Comparison of ENCODE assay signal across 19 cellular contexts in genomic region chr7:148276291-148277041, GRCh38.
DNase-seq lines count a peak whose midpoint lies in the region; ATAC-seq and TF ChIP-seq lines count a peak whose summit lies in the region.
"Had no signal": no experiment of that assay in that cellular context is flagged by ENCODE, and none has a peak within 500 bp of the region (broad histone marks: within the 10 kb centered on the region; RNA-seq: fewer than 3 reads in every experiment).

No MANE protein-coding gene starts in this region.

- H3K27me3 Mint-ChIP-seq in activated B cell treated with CpG ODN at 0.5 μM for 24 hours, result no peaks in the 10 kb centered on the region
- no peaks in the 10 kb centered on the region for H3K27me3 Mint-ChIP-seq in activated CD4-positive, alpha-beta T cell treated with anti-CD3 and anti-CD28 coated beads, Interleukin-2, amount 10 ng/mL, durations not matched to agents 24 days and 14 days

- no peak overlapping the region for H4K91ac ChIP-seq in neuronal stem cell (ENCODE audit: low read depth, low read length, poor library complexity)

- H3K18ac ChIP-seq in neuronal stem cell (ENCODE audit: low read length), result peak overlapping the region; percentile 22

- H2BK5ac ChIP-seq in neuronal stem cell (ENCODE audit: low read length), result no peak overlapping the region

- no peaks in the 10 kb centered on the region for H3K36me3 ChIP-seq in BLaER1 treated with 17β-estradiol and CSF1 and Interleukin-3, amounts not matched to agents 10 nM and 100 nM
- no peaks in the 10 kb centered on the region for H3K36me3 ChIP-seq in neuronal stem cell (replicated peaks in 1 of 2; ENCODE audit: control insufficient read depth in 2 of 2, insufficient read depth in 2 of 2, low read length in 2 of 2)
- H3K36me3 ChIP-seq: brain microvascular endothelial cell, HAP-1, sigmoid colon had no signal

- peaks cover 30% of the 10 kb centered on the region for H3K4me1 Mint-ChIP-seq in activated B cell treated with CpG ODN at 0.5 μM for 24 hours
- no peaks in the 10 kb centered on the region for H3K4me1 Mint-ChIP-seq in activated CD4-positive, alpha-beta T cell treated with anti-CD3 and anti-CD28 coated beads, Interleukin-2, amount 10 ng/mL, durations not matched to agents 24 days and 14 days

- no peak overlapping the region for H3K27ac Mint-ChIP-seq in activated B cell treated with CpG ODN at 0.5 μM for 24 hours
- no peak overlapping the region for H3K27ac Mint-ChIP-seq in activated CD4-positive, alpha-beta T cell treated with anti-CD3 and anti-CD28 coated beads, Interleukin-2, amount 10 ng/mL, durations not matched to agents 24 days and 14 days
- H3K27ac Mint-ChIP-seq: CD8-positive, alpha-beta T cell; natural killer cell treated with Interleukin-12 subunit alpha and Interleukin-12 subunit beta and Interleukin-15 and Interleukin-18, amount 100 ng/mL, for 72 hours had no signal

- no peak overlapping the region for H3K9ac ChIP-seq in BLaER1 treated with 17β-estradiol and CSF1 and Interleukin-3, amounts not matched to agents 10 nM and 100 nM
- H3K9ac ChIP-seq in neuronal stem cell (ENCODE audit: low read depth, low read length, poor library complexity), result no peak overlapping the region

- no peak overlapping the region for H2BK120ac ChIP-seq in neuronal stem cell (ENCODE audit: low read depth, low read length)

- CTCF ChIA-PET in activated B cell treated with CpG ODN at 0.5 μM for 24 hours (lab: Charles Lee), result interaction anchor here (0.8 to 1.6 kb wide), 3 partner anchors 11 to 206 kb away, joined by 3 to 7 read pairs (median 4); no protein-coding TSS in a partner anchor

- no peaks in the 10 kb centered on the region for H3K9me3 ChIP-seq in BLaER1 treated with 17β-estradiol and CSF1 and Interleukin-3, amounts not matched to agents 10 nM and 100 nM (replicated peaks in 1 of 11)
- H3K9me3 ChIP-seq in neuronal stem cell (replicated peaks in 1 of 2; ENCODE audit: control insufficient read depth in 2 of 2, insufficient read depth in 1 of 2, low read depth in 1 of 2, low read length in 2 of 2), result peaks cover 0 to 5% of the 10 kb centered on the region in 2 donors
- H3K9me3 ChIP-seq: HAP-1, sigmoid colon had no signal

- H4K8ac ChIP-seq in neuronal stem cell (ENCODE audit: low read depth, low read length), result no peak overlapping the region

- H4K20me1 ChIP-seq in BLaER1 treated with 17β-estradiol and CSF1 and Interleukin-3, amounts not matched to agents 10 nM and 100 nM, result no peaks in the 10 kb centered on the region

- ATAC-seq in HG02884 (IDR thresholded peaks at IDR 0.05; ENCODE audit: unreplicated experiment), result peak; percentile 75
- peak; percentile 52 for ATAC-seq in activated B cell treated with CpG ODN at 0.5 μM for 24 hours (ENCODE audit: low read depth)
- ATAC-seq: CD8-positive, alpha-beta T cell; K562; natural killer cell treated with Interleukin-12 subunit alpha and Interleukin-12 subunit beta and Interleukin-15 and Interleukin-18, amount 100 ng/mL, for 72 hours had no signal

- peak overlapping the region; percentile 2 for H2AFZ ChIP-seq in neuronal stem cell (ENCODE audit: low read length)

- no peak overlapping the region for H2AK5ac ChIP-seq in neuronal stem cell (ENCODE audit: low read depth, low read length)

- no peaks in the 10 kb centered on the region for H3K27me3 ChIP-seq in BLaER1 treated with 17β-estradiol and CSF1 and Interleukin-3, amounts not matched to agents 10 nM and 100 nM
- H3K27me3 ChIP-seq in neuronal stem cell (ENCODE audit: control insufficient read depth in 3 of 3, insufficient read depth in 3 of 3, low read depth in 1 of 3, low read length in 3 of 3), result no peaks in the 10 kb centered on the region
- H3K27me3 ChIP-seq: brain microvascular endothelial cell, sigmoid colon had no signal

- WGBS in neuronal stem cell (ENCODE audit: extremely low coverage in 2 of 2, insufficient read length in 2 of 2, insufficient replicate concordance in 1 of 2), 2 donors, result no CpG with 5 or more reads among the region's 11 CpGs

- H2BK12ac ChIP-seq in neuronal stem cell (ENCODE audit: low read length), result no peak overlapping the region

- H2BK15ac ChIP-seq in neuronal stem cell (ENCODE audit: low read length), result peak overlapping the region; percentile 75

- DNase-seq in activated B cell treated with CpG ODN at 0.5 μM for 24 hours, result no peak
- DNase-seq in neuronal stem cell (ENCODE audit: low spot score), result no peak
- no peak for DNase-seq in activated naive CD4-positive, alpha-beta T cell treated with anti-CD3 and anti-CD28 coated beads, Interleukin-2, amount 50 U/mL, for 16 hours
- DNase-seq in activated CD4-positive, alpha-beta T cell treated with anti-CD3 and anti-CD28 coated beads, Interleukin-2, amount 10 ng/mL, durations not matched to agents 24 days and 14 days, result no peak
- no peak for DNase-seq in SHP77 treated with DMSO at 0.1 percent for 48 hours (lab: John Stamatoyannopoulos, UW)
- DNase-seq: activated CD4-positive, alpha-beta T cell treated with anti-CD3 and anti-CD28 coated beads, Interleukin-2, amount 50 U/mL, for 48 hours; activated CD8-positive, alpha-beta memory T cell treated with anti-CD3 and anti-CD28 coated beads, Interleukin-2, amount 50 U/mL, for 48 hours; brain microvascular endothelial cell; CD8-positive, alpha-beta T cell; glutamatergic neuron; MM.1S; NCI-H1694 treated with DMSO at 0.1 percent for 48 hours; NK-92 treated with Interleukin-12 subunit alpha and Interleukin-12 subunit beta, amount 100 ng/mL, for 24 hours; sigmoid colon had no signal

- POLR2A ChIA-PET in activated B cell treated with CpG ODN at 0.5 μM for 24 hours (lab: Charles Lee), result no interaction called here

- H3K4ac ChIP-seq in neuronal stem cell (ENCODE audit: low read length), result no peak overlapping the region

- H3K27ac ChIP-seq in BLaER1 treated with 17β-estradiol and CSF1 and Interleukin-3, amounts not matched to agents 10 nM and 100 nM, result peak overlapping the region in 1 of 11 experiments; percentile 24; a peak in 1 of 22 replicates
- H3K27ac ChIP-seq in neuronal stem cell (replicated peaks; ENCODE audit: low read length), result no peak overlapping the region
- H3K27ac ChIP-seq: brain microvascular endothelial cell, sigmoid colon had no signal

- no peaks in the 10 kb centered on the region for H3K9me3 Mint-ChIP-seq in activated B cell treated with CpG ODN at 0.5 μM for 24 hours
- H3K9me3 Mint-ChIP-seq in activated CD4-positive, alpha-beta T cell treated with anti-CD3 and anti-CD28 coated beads, Interleukin-2, amount 10 ng/mL, durations not matched to agents 24 days and 14 days, result no peaks in the 10 kb centered on the region
- H3K9me3 Mint-ChIP-seq: CD8-positive, alpha-beta T cell; natural killer cell treated with Interleukin-12 subunit alpha and Interleukin-12 subunit beta and Interleukin-15 and Interleukin-18, amount 100 ng/mL, for 72 hours had no signal

- TF ChIP-seq CTCF in activated B cell treated with CpG ODN at 0.5 μM for 24 hours (IDR thresholded peaks at IDR 0.05), result no peak

- H3K36me3 Mint-ChIP-seq in activated B cell treated with CpG ODN at 0.5 μM for 24 hours (ENCODE audit: low read depth), result no peaks in the 10 kb centered on the region
- H3K36me3 Mint-ChIP-seq in activated CD4-positive, alpha-beta T cell treated with anti-CD3 and anti-CD28 coated beads, Interleukin-2, amount 10 ng/mL, durations not matched to agents 24 days and 14 days (ENCODE audit: low read depth), result no peaks in the 10 kb centered on the region
- H3K36me3 Mint-ChIP-seq: CD8-positive, alpha-beta T cell; natural killer cell treated with Interleukin-12 subunit alpha and Interleukin-12 subunit beta and Interleukin-15 and Interleukin-18, amount 100 ng/mL, for 72 hours had no signal

- H3K23ac ChIP-seq in neuronal stem cell (ENCODE audit: low read depth, low read length, poor library complexity), result peak overlapping the region; percentile 58

- peaks cover 2% of the 10 kb centered on the region for H3K79me1 ChIP-seq in neuronal stem cell (ENCODE audit: low read depth, low read length)

- H3K4me3 ChIP-seq in BLaER1 treated with 17β-estradiol and CSF1 and Interleukin-3, amounts not matched to agents 10 nM and 100 nM, result no peak overlapping the region
- no peak overlapping the region for H3K4me3 ChIP-seq in neuronal stem cell (ENCODE audit: low read length in 2 of 2)
- H3K4me3 ChIP-seq: HAP-1, K562, sigmoid colon had no signal

- peak overlapping the region; percentile 12 to 52 (median 31); a peak in 20 of 22 replicates for H3K4me2 ChIP-seq in BLaER1 treated with 17β-estradiol and CSF1 and Interleukin-3, amounts not matched to agents 10 nM and 100 nM
- H3K4me2 ChIP-seq in neuronal stem cell (ENCODE audit: insufficient read depth, low read length, poor library complexity, severe bottlenecking), result no peak overlapping the region

- H3K4me3 Mint-ChIP-seq in activated B cell treated with CpG ODN at 0.5 μM for 24 hours, result peak overlapping the region; percentile 28
- H3K4me3 Mint-ChIP-seq in activated CD4-positive, alpha-beta T cell treated with anti-CD3 and anti-CD28 coated beads, Interleukin-2, amount 10 ng/mL, durations not matched to agents 24 days and 14 days, result no peak overlapping the region
- H3K4me3 Mint-ChIP-seq: CD8-positive, alpha-beta T cell; natural killer cell treated with Interleukin-12 subunit alpha and Interleukin-12 subunit beta and Interleukin-15 and Interleukin-18, amount 100 ng/mL, for 72 hours had no signal

- intact Hi-C loops in activated B cell treated with CpG ODN at 0.5 μM for 24 hours (cut with micrococcal nuclease), result no loop called here
- intact Hi-C loops in activated CD4-positive, alpha-beta T cell treated with anti-CD3 and anti-CD28 coated beads, Interleukin-2, amount 10 ng/mL, durations not matched to agents 24 days and 14 days (cut with micrococcal nuclease), result no loop called here

- peak overlapping the region; percentile 56 for H3K14ac ChIP-seq in neuronal stem cell (ENCODE audit: low read length)

- H3K4me1 ChIP-seq in BLaER1 treated with 17β-estradiol and CSF1 and Interleukin-3, amounts not matched to agents 10 nM and 100 nM, result peaks cover 19 to 25% (median 22%) of the 10 kb centered on the region in 10 experiments
- peaks cover 2 to 12% of the 10 kb centered on the region in 2 donors for H3K4me1 ChIP-seq in neuronal stem cell (ENCODE audit: control insufficient read depth in 2 of 2, insufficient read depth in 1 of 2, low read depth in 1 of 2, low read length in 2 of 2)
- H3K4me1 ChIP-seq: HAP-1, sigmoid colon had no signal
